Comparison of ENCODE assay signal across 25 cellular contexts in genomic region chr3:136959599-136959998, GRCh38. TPM values are rescaled to one million over a fixed set of nuclear protein-coding genes. Genes with fewer than 3 reads are reported as not detected.
DNase-seq lines count a peak whose midpoint lies in the region; ATAC-seq, FAIRE-seq and TF ChIP-seq lines count a peak whose summit lies in the region.
"Had no signal": no experiment of that assay in that cellular context is flagged by ENCODE, and none has a peak within 500 bp of the region (broad histone marks: within the 10 kb centered on the region; RNA-seq: fewer than 3 reads in every experiment).

No MANE protein-coding gene starts in this region.

- no peak for ATAC-seq in RWPE2 (ENCODE audit: low read depth)
- no peak for ATAC-seq in GM21529 (IDR thresholded peaks at IDR 0.05; ENCODE audit: unreplicated experiment)
- ATAC-seq: GM12878, GM23338 had no signal

- H3K27ac ChIP-seq in RWPE2 (ENCODE audit: poor library complexity, severe bottlenecking) (peak overlapping the region; percentile 99), keratinocyte (ENCODE audit: control insufficient read depth, insufficient read depth, low read length) (peak overlapping the region; percentile 99), SJCRH30 (no peak overlapping the region)
- H3K27ac ChIP-seq: KMS-11, SK-N-MC had no signal

- peaks cover 69% of the 10 kb centered on the region for H3K4me1 ChIP-seq in RWPE2 (ENCODE audit: insufficient read depth, poor library complexity, severe bottlenecking)
- H3K4me1 ChIP-seq in keratinocyte (ENCODE audit: control insufficient read depth, extremely low read depth, insufficient read depth, low read length): peaks cover 50% of the 10 kb centered on the region
- peaks cover 18% of the 10 kb centered on the region for H3K4me1 ChIP-seq in SJCRH30
- H3K4me1 ChIP-seq: HAP-1 had no signal

- peaks cover 34% of the 10 kb centered on the region for H3K79me2 ChIP-seq in keratinocyte (ENCODE audit: control insufficient read depth, insufficient read depth, low read length)

- WGBS in lower leg skin, 2 donors: 56 to 59% methylated on average over 6 of the region's 6 CpGs

- intact Hi-C loops in lower leg skin (cut with DNase I; ENCODE audit: low total_unique reads): no loop called here

- TF ChIP-seq POLR2A in lower leg skin (IDR thresholded peaks at IDR 0.05): no peak

- H3K4me2 ChIP-seq in keratinocyte (ENCODE audit: control insufficient read depth, extremely low read depth, insufficient read depth, low read depth, low read length): peak overlapping the region; percentile 99
- H3K4me2 ChIP-seq: GM23338, KMS-11 had no signal

- H3K9ac ChIP-seq in keratinocyte (ENCODE audit: control insufficient read depth, extremely low read depth, insufficient read depth, low read length): peak overlapping the region; percentile 94
- H3K9ac ChIP-seq: KMS-11 had no signal

- H3K9me1 ChIP-seq in keratinocyte (ENCODE audit: control insufficient read depth, extremely low read depth, insufficient read depth, low read length): no peaks in the 10 kb centered on the region

- H3K4me3 ChIP-seq in AG10803 (ENCODE audit: low read length): peak overlapping the region; percentile 60
- H3K4me3 ChIP-seq in RWPE2 (ENCODE audit: severe bottlenecking): peak overlapping the region; percentile 45
- H3K4me3 ChIP-seq in epithelial cell of esophagus (ENCODE audit: low read length): peak overlapping the region; percentile 81
- H3K4me3 ChIP-seq in keratinocyte (ENCODE audit: control insufficient read depth in 2 of 3, extremely low read depth in 1 of 3, insufficient read depth in 2 of 3, low read depth in 1 of 3, low read length in 3 of 3): peak overlapping the region; percentile 61 to 99 (median 99)
- H3K4me3 ChIP-seq in SJCRH30: no peak overlapping the region
- no peak overlapping the region for H3K4me3 ChIP-seq in lower leg skin (ENCODE audit: low read depth, poor library complexity, severe bottlenecking)
- H3K4me3 ChIP-seq: GM12878, GM23338, HAP-1, SK-N-MC had no signal

- H2AFZ ChIP-seq in keratinocyte (ENCODE audit: control insufficient read depth, low read length): no peak overlapping the region
- H2AFZ ChIP-seq: GM23338 had no signal

- H4K20me1 ChIP-seq in keratinocyte (ENCODE audit: control insufficient read depth, extremely low read depth, insufficient read depth, low read length): no peaks in the 10 kb centered on the region

- FAIRE-seq in keratinocyte (lab: Jason Lieb, UNC): peak; percentile 39
- FAIRE-seq: GM12878, HTR-8/SVneo, RCC 7860 had no signal

- H3K36me3 ChIP-seq in RWPE2 (ENCODE audit: low read depth) (peaks cover 43% of the 10 kb centered on the region), keratinocyte (ENCODE audit: control insufficient read depth in 2 of 2, extremely low read depth in 1 of 2, insufficient read depth in 2 of 2, low read length in 2 of 2) (peaks cover 0 to 15% of the 10 kb centered on the region in 2 experiments), SJCRH30 (no peaks in the 10 kb centered on the region; the same call in 1 of the 2 replicates)
- H3K36me3 ChIP-seq: HAP-1 had no signal

- no peaks in the 10 kb centered on the region for H3K9me3 ChIP-seq in RWPE2 (ENCODE audit: severe bottlenecking)
- no peaks in the 10 kb centered on the region for H3K9me3 ChIP-seq in keratinocyte (ENCODE audit: control insufficient read depth, low read depth, low read length)
- H3K9me3 ChIP-seq in SJCRH30 (replicated peaks): no peaks in the 10 kb centered on the region
- H3K9me3 ChIP-seq: HAP-1 had no signal

- H3K27me3 ChIP-seq in RWPE2 (ENCODE audit: insufficient read depth, poor library complexity, severe bottlenecking) (no peaks in the 10 kb centered on the region), keratinocyte (ENCODE audit: control insufficient read depth, extremely low read depth, insufficient read depth, low read length) (no peaks in the 10 kb centered on the region), SJCRH30 (no peaks in the 10 kb centered on the region)

- DNase-seq in AG10803 (ENCODE audit: low read depth) (no peak), RWPE2 (ENCODE audit: low spot score) (no peak), epithelial cell of esophagus (ENCODE audit: low read depth) (no peak), keratinocyte (ENCODE audit: low read depth, low spot score) (no peak), SJCRH30 (no peak), lower leg skin (ENCODE audit: low spot score in 2 of 2) (no peak)
- no peak for DNase-seq in stimulated activated CD4-positive, alpha-beta T cell treated with anti-CD3 and anti-CD28 coated beads, Interleukin-4, amount 100 ng/mL, for 24 hours
- DNase-seq: CD4-positive, CD25-positive, alpha-beta regulatory T cell; COR-L47; DMS79 treated with DMSO at 0.1 percent for 48 hours; NCI-H1105; NCI-H146; NCI-H2029 treated with DMSO at 0.1 percent for 48 hours; NCI-H345; NCI-H524; OCI-M1; Right ventricle myocardium superior had no signal

- dilution Hi-C loops in keratinocyte (cut with MboI; ENCODE audit: extremely low pct_ligation_motif_present, low sequenced_read_pairs): no loop called here

- TF ChIP-seq CTCF in AG10803 (conservative IDR thresholded peaks at IDR 0.05; ENCODE audit: low read length): no peak
- no peak for TF ChIP-seq CTCF in RWPE2 (IDR thresholded peaks at IDR 0.05; ENCODE audit: poor library complexity, severe bottlenecking)
- no peak for TF ChIP-seq CTCF in epithelial cell of esophagus (IDR thresholded peaks at IDR 0.05; ENCODE audit: insufficient read depth, low read depth, low read length, missing control alignments)
- TF ChIP-seq CTCF in keratinocyte (optimal IDR thresholded peaks at IDR 0.05 in 1 of 3, IDR thresholded peaks at IDR 0.05 in 1 of 3, conservative IDR thresholded peaks at IDR 0.05 in 1 of 3; ENCODE audit: extremely low read depth in 1 of 3, insufficient read depth in 2 of 3, low read length in 3 of 3): no peak
- no peak for TF ChIP-seq CTCF in lower leg skin (IDR thresholded peaks at IDR 0.05)

RNA-seq across cellular contexts. Expression of gene IL20RB, which starts 1.8 kb away (rescaled TPM):
- 192 to 319 TPM (median 239 TPM) in 3 replicates for polyA plus RNA-seq in keratinocyte
- polyA plus RNA-seq in keratinocyte (2011; ENCODE audit: low read depth): 184 TPM
- polyA plus RNA-seq in keratinocyte (2011; cell fraction: cytosol; rRNA removed): 225 and 262 TPM in 2 replicates
- 370 and 408 TPM in 2 replicates for polyA plus RNA-seq in keratinocyte (2011; cell fraction: nucleus; rRNA removed)
- polyA plus RNA-seq in keratinocyte (2012; ENCODE audit: low replicate concordance): 146 and 323 TPM in 2 replicates
- 130 to 258 TPM (median 162 TPM) in 3 replicates for polyA minus RNA-seq in keratinocyte
- 91.5 TPM for polyA minus RNA-seq in keratinocyte (2011; cell fraction: cytosol; rRNA and poly(A)+ RNA removed)
- polyA minus RNA-seq in keratinocyte (2011; cell fraction: nucleus; rRNA and poly(A)+ RNA removed): 103 and 179 TPM in 2 replicates
- total RNA-seq in SJCRH30 (2014; rRNA removed; shearing (Covaris generic)): 1.0 and 1.3 TPM in 2 replicates
- total RNA-seq in lower leg skin: 100 to 1,000 TPM; 257 to 288 (median 273) TPM

Comparison
In these comparisons a context has a peak if more than half of its experiments do, and no peak if none do; other contexts are left out.
1. H3K4me3 ChIP-seq: peak in AG10803 (single experiment), RWPE2 (single experiment), epithelial cell of esophagus (single experiment) and keratinocyte (3 of 3); none in SJCRH30 (single experiment) and lower leg skin (single experiment).
2. RNA of gene IL20RB, which starts 1.8 kb away (total RNA-seq): 257 to 288 TPM in lower leg skin; 1.0 to 1.3 TPM in SJCRH30; every median in the first group is over 100 times any median in the second.